15 cellular contexts compared by ENCODE assay signal in genomic region chr5:177338251-177339106, GRCh38. TPM values are rescaled to one million over a fixed set of nuclear protein-coding genes. Genes with fewer than 3 reads are reported as not detected.
A peak's percentile ranks its signal among the peaks of the same experiment; 100 is the strongest.
DNase-seq lines count a peak whose midpoint lies in the region; ATAC-seq and TF ChIP-seq lines count a peak whose summit lies in the region.
"Had no signal": no experiment of that assay in that cellular context is flagged by ENCODE, and none has a peak within 500 bp of the region (broad histone marks: within the 10 kb centered on the region; RNA-seq: fewer than 3 reads in every experiment).

No MANE protein-coding gene starts in this region.

- peaks cover 20% of the 10 kb centered on the region for H3K36me3 ChIP-seq in breast epithelium

- peak overlapping the region in 1 of 2 donors; percentile 68 for H3K27ac ChIP-seq in breast epithelium
- no peak overlapping the region for H3K27ac ChIP-seq in CD4-positive, alpha-beta T cell (ENCODE audit: low read depth, low read length)

- H3K4me1 Mint-ChIP-seq in MCF 10A (ENCODE audit: insufficient read depth, unreplicated experiment) (peaks cover 10% of the 10 kb centered on the region), natural killer cell (peaks cover 17 to 42% of the 10 kb centered on the region in 2 donors), CD14-positive monocyte (peaks cover 5% of the 10 kb centered on the region)
- peaks cover 41% of the 10 kb centered on the region for H3K4me1 Mint-ChIP-seq in central memory CD8-positive, alpha-beta T cell
- peaks cover 18% of the 10 kb centered on the region for H3K4me1 Mint-ChIP-seq in CD4-positive, alpha-beta T cell (ENCODE audit: low read depth)

- CTCF ChIA-PET in MCF 10A (lab: Yijun Ruan, JAX): interaction anchor here (0.6 to 1.4 kb wide), 4 partner anchors 10 to 52 kb away, joined by 3 read pairs; no protein-coding TSS in a partner anchor
- CTCF ChIA-PET in CD4-positive, alpha-beta T cell (lab: Charles Lee): no interaction called here

- H3K27ac Mint-ChIP-seq in MCF 10A (ENCODE audit: low read depth, unreplicated experiment) (peak overlapping the region; percentile 36), natural killer cell (peak overlapping the region; percentile 37 to 78), CD14-positive monocyte (peak overlapping the region in 3 of 7 donors; percentile 31 to 54 (median 52))
- peak overlapping the region; percentile 69 for H3K27ac Mint-ChIP-seq in central memory CD8-positive, alpha-beta T cell (ENCODE audit: low read depth)
- no peak overlapping the region for H3K27ac Mint-ChIP-seq in CD4-positive, alpha-beta T cell

- H3K4me1 ChIP-seq in breast epithelium: peaks cover 0 to 9% of the 10 kb centered on the region in 2 donors

- no peak for TF ChIP-seq POLR2A in breast epithelium (IDR thresholded peaks at IDR 0.05)

- no peak overlapping the region for H3K4me3 ChIP-seq in breast epithelium

- DNase-seq in MCF 10A (ENCODE audit: unreplicated experiment) (no peak), breast epithelium (ENCODE audit: low spot score in 2 of 2) (no peak), natural killer cell (no peak), cortex of kidney (lab: John Stamatoyannopoulos, UW) (no peak), CD14-positive monocyte (ENCODE audit: low spot score) (no peak)
- no peak for DNase-seq in central memory CD8-positive, alpha-beta T cell (ENCODE audit: low spot score in 2 of 2)
- no peak for DNase-seq in CD4-positive, alpha-beta T cell
- DNase-seq: H9, KBM-7, NCI-H1048, NCI-H146, NCI-H2081 treated with DMSO at 0.1 percent for 48 hours, NCI-H226, NCI-H526 had no signal

- no TSS peak for BruUV-seq in MCF 10A (replicated peaks; lab: Mats Ljungman, UMichigan)

- no peaks in the 10 kb centered on the region for H3K27me3 ChIP-seq in breast epithelium
- no peaks in the 10 kb centered on the region for H3K27me3 ChIP-seq in CD4-positive, alpha-beta T cell (ENCODE audit: control insufficient read depth, insufficient read depth, low read length)

- TF ChIP-seq CTCF in MCF 10A (IDR thresholded peaks at IDR 0.05; ENCODE audit: unreplicated experiment): no peak
- no peak for TF ChIP-seq CTCF in breast epithelium (IDR thresholded peaks at IDR 0.05)
- TF ChIP-seq CTCF in natural killer cell (IDR thresholded peaks at IDR 0.05): no peak
- no peak for TF ChIP-seq CTCF in CD14-positive monocyte (IDR thresholded peaks at IDR 0.05)
- no peak for TF ChIP-seq CTCF in CD4-positive, alpha-beta T cell (IDR thresholded peaks at IDR 0.05)

- H3K9me3 Mint-ChIP-seq in MCF 10A (ENCODE audit: unreplicated experiment): no peaks in the 10 kb centered on the region
- no peaks in the 10 kb centered on the region for H3K9me3 Mint-ChIP-seq in central memory CD8-positive, alpha-beta T cell
- H3K9me3 Mint-ChIP-seq in natural killer cell: no peaks in the 10 kb centered on the region
- peaks cover 0 to 2% (median 0%) of the 10 kb centered on the region in 7 donors for H3K9me3 Mint-ChIP-seq in CD14-positive monocyte
- H3K9me3 Mint-ChIP-seq in CD4-positive, alpha-beta T cell: no peaks in the 10 kb centered on the region
- H3K9me3 Mint-ChIP-seq: CD8-positive, alpha-beta T cell; H9 had no signal

- intact Hi-C loops in MCF 10A (cut with micrococcal nuclease) (no loop called here), breast epithelium (cut with DNase I; ENCODE audit: low total_unique reads) (loop anchor here (1.0 kb wide), 1 partner anchor 25 kb away; no protein-coding TSS in a partner anchor), natural killer cell (cut with micrococcal nuclease) (no loop called here), CD14-positive monocyte (cut with micrococcal nuclease) (no loop called here)
- intact Hi-C loops in CD4-positive, alpha-beta T cell (cut with DNase I, micrococcal nuclease): no loop called here

- no peaks in the 10 kb centered on the region for H3K27me3 Mint-ChIP-seq in MCF 10A (ENCODE audit: insufficient read depth, unreplicated experiment)
- no peaks in the 10 kb centered on the region for H3K27me3 Mint-ChIP-seq in central memory CD8-positive, alpha-beta T cell
- H3K27me3 Mint-ChIP-seq in natural killer cell (ENCODE audit: low read depth in 2 of 2): no peaks in the 10 kb centered on the region
- H3K27me3 Mint-ChIP-seq in CD14-positive monocyte (ENCODE audit: low read depth in 3 of 3): peaks cover 0 to 10% (median 0%) of the 10 kb centered on the region in 3 donors
- H3K27me3 Mint-ChIP-seq in CD4-positive, alpha-beta T cell: no peaks in the 10 kb centered on the region

- no peak for ATAC-seq in central memory CD8-positive, alpha-beta T cell (replicated peaks; ENCODE audit: extremely low read depth, poor library complexity, severe bottlenecking)
- ATAC-seq in natural killer cell: peak; percentile 30 to 51 (median 37)
- ATAC-seq in CD4-positive, alpha-beta T cell (ENCODE audit: poor library complexity): no peak
- ATAC-seq: CD8-positive, alpha-beta T cell had no signal

- H3K36me3 Mint-ChIP-seq in MCF 10A (ENCODE audit: insufficient read depth, unreplicated experiment) (peaks cover 72% of the 10 kb centered on the region), natural killer cell (peaks cover 7% of the 10 kb centered on the region), CD14-positive monocyte (peaks cover 79 to 96% of the 10 kb centered on the region in 2 donors)
- H3K36me3 Mint-ChIP-seq in central memory CD8-positive, alpha-beta T cell (ENCODE audit: insufficient read depth): peaks cover 39% of the 10 kb centered on the region
- H3K36me3 Mint-ChIP-seq in CD4-positive, alpha-beta T cell (ENCODE audit: low read depth): peaks cover 75% of the 10 kb centered on the region

- H3K9me3 ChIP-seq in breast epithelium: no peaks in the 10 kb centered on the region
- no peaks in the 10 kb centered on the region for H3K9me3 ChIP-seq in CD4-positive, alpha-beta T cell (ENCODE audit: control insufficient read depth, low read length)

- POLR2A ChIA-PET in MCF 10A (lab: Yijun Ruan, JAX): interaction anchor here (0.6 kb wide), 1 partner anchor 441 kb away, joined by 3 read pairs; no protein-coding TSS in a partner anchor
- POLR2A ChIA-PET in CD4-positive, alpha-beta T cell (lab: Charles Lee): no interaction called here

- no peak overlapping the region for H3K4me3 Mint-ChIP-seq in MCF 10A (ENCODE audit: unreplicated experiment)
- peak overlapping the region; percentile 18 for H3K4me3 Mint-ChIP-seq in central memory CD8-positive, alpha-beta T cell
- peak overlapping the region; percentile 71 for H3K4me3 Mint-ChIP-seq in natural killer cell
- no peak overlapping the region for H3K4me3 Mint-ChIP-seq in CD14-positive monocyte
- no peak overlapping the region for H3K4me3 Mint-ChIP-seq in CD4-positive, alpha-beta T cell
- H3K4me3 Mint-ChIP-seq: CD8-positive, alpha-beta T cell; H9 had no signal

RNA-seq across cellular contexts. Expression of gene LMAN2, which starts 13.0 kb away (rescaled TPM):
- total RNA-seq in MCF 10A (2022) (221 and 279 TPM in 2 replicates), breast epithelium (100 to 1,000 TPM; 139 to 188 (median 170) TPM), natural killer cell (100 to 1,000 TPM; 112 to 124 (median 114) TPM)
- polyA plus RNA-seq in CD14-positive monocyte: 100 to 1,000 TPM; 259 to 275 TPM
- total RNA-seq in CD4-positive, alpha-beta T cell: 10 to 100 TPM; 54.5 to 55.6 TPM

RNA-seq across cellular contexts. Expression of gene RGS14, which starts 19.2 kb away (rescaled TPM):
- total RNA-seq in MCF 10A (2022) (7.8 and 12.6 TPM in 2 replicates), breast epithelium (10 to 100 TPM in 2 of 3 donors, 1 to 10 TPM in 1; 9.0 to 16.4 (median 11.3) TPM), natural killer cell (10 to 100 TPM; 57.3 to 87.0 (median 66.1) TPM)
- polyA plus RNA-seq in CD14-positive monocyte: 10 to 100 TPM; 35.4 to 43.5 TPM
- 10 to 100 TPM; 34.7 to 35.3 TPM for total RNA-seq in CD4-positive, alpha-beta T cell

RNA-seq across cellular contexts. Expression of gene MXD3, which starts 26.8 kb away (rescaled TPM):
- 8.4 and 13.2 TPM in 2 replicates for total RNA-seq in MCF 10A (2022)
- 10 to 100 TPM in 1 of 3 donors, 1 to 10 TPM in 2; 4.2 to 10.5 (median 9.4) TPM for total RNA-seq in breast epithelium
- 10 to 100 TPM; 10.9 to 15.0 (median 15.0) TPM for total RNA-seq in natural killer cell
- 10 to 100 TPM; 21.5 to 25.5 TPM for polyA plus RNA-seq in CD14-positive monocyte
- total RNA-seq in CD4-positive, alpha-beta T cell: 1 to 10 TPM; 5.8 to 7.5 TPM

RNA-seq across cellular contexts. Expression of gene PRELID1, which starts 34.9 kb away (rescaled TPM):
- 217 and 267 TPM in 2 replicates for total RNA-seq in MCF 10A (2022)
- 10 to 100 TPM; 61.0 to 97.0 (median 68.8) TPM for total RNA-seq in breast epithelium
- total RNA-seq in natural killer cell: 10 to 100 TPM; 76.6 to 99.3 (median 91.6) TPM
- polyA plus RNA-seq in CD14-positive monocyte: 100 to 1,000 TPM; 490 to 510 TPM
- total RNA-seq in CD4-positive, alpha-beta T cell: 10 to 100 TPM; 33.1 to 35.0 TPM

RNA-seq across cellular contexts. Expression of gene RAB24, which starts 35.0 kb away (rescaled TPM):
- total RNA-seq in MCF 10A (2022): 34.3 and 42.6 TPM in 2 replicates
- total RNA-seq in breast epithelium: 10 to 100 TPM; 21.4 to 62.9 (median 36.0) TPM
- 10 to 100 TPM; 42.5 to 55.4 (median 49.5) TPM for total RNA-seq in natural killer cell
- 10 to 100 TPM; 74.3 to 94.4 TPM for polyA plus RNA-seq in CD14-positive monocyte
- total RNA-seq in CD4-positive, alpha-beta T cell: 10 to 100 TPM; 17.0 to 18.0 TPM

Comparison
In these comparisons a context has a peak if more than half of its experiments do, and no peak if none do; other contexts are left out.
1. H3K4me3 Mint-ChIP-seq: peak in central memory CD8-positive, alpha-beta T cell (single experiment) and natural killer cell (single experiment); none in MCF 10A (single experiment), CD14-positive monocyte (0 of 2) and CD4-positive, alpha-beta T cell (single experiment).
2. ATAC-seq: peak in natural killer cell (3 of 3); none in central memory CD8-positive, alpha-beta T cell (single experiment) and CD4-positive, alpha-beta T cell (single experiment).